Comparison of ENCODE assay signal across 10 cellular contexts in the genomic region with DNA sequence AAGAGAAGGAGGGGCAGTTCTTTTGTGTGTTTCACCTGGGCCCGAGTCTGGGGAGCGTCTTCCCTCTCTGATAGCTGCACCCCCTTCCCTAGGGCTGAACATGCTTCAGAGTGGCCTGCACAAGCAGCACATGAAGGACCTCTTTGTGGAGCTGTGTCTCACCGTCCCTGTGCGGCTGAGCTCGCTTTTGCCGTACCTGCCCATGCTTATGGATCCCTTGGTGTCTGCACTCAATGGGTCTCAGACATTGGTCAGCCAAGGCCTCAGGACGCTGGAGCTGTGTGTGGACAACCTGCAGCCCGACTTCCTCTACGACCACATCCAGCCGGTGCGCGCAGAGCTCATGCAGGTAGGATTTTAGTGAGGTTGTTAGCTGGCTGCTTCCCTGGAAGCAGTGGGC.
"Had no signal": no experiment of that assay in that cellular context is flagged by ENCODE, and none has a peak within 500 bp of the region (broad histone marks: within the 10 kb centered on the region; RNA-seq: fewer than 3 reads in every experiment).

No MANE protein-coding gene starts in this region.

- H3K4me3 ChIP-seq: GM23338, HAP-1 had no signal

- H3K9me3 ChIP-seq: HAP-1 had no signal

- H3K4me1 Mint-ChIP-seq: GM23338, H9 had no signal

- DNase-seq: GOT3, H7, H9, HCEC 1CT, HFFc6 had no signal

- H3K4me2 ChIP-seq: GM23338 had no signal

- H3K4me1 ChIP-seq: HAP-1 had no signal

- ATAC-seq: GM23338, HCT116 had no signal

- H3K9me3 Mint-ChIP-seq: GM23338, H9, HFFc6 had no signal

- H3K4me3 Mint-ChIP-seq: GM23338, H9, HFFc6 had no signal

- FAIRE-seq: H1, H54 had no signal

- H3K27ac Mint-ChIP-seq: GM23338, H9, HFFc6 had no signal

- H2AFZ ChIP-seq: GM23338 had no signal
